Comparison of ENCODE assay signal across 21 cellular contexts in genomic region chr10:7563770-7564169, GRCh38.
DNase-seq lines count a peak whose midpoint lies in the region; ATAC-seq and TF ChIP-seq lines count a peak whose summit lies in the region.
"Had no signal": no experiment of that assay in that cellular context is flagged by ENCODE, and none has a peak within 500 bp of the region (broad histone marks: within the 10 kb centered on the region; RNA-seq: fewer than 3 reads in every experiment).

No MANE protein-coding gene starts in this region.

- H3K9me3 Mint-ChIP-seq in activated naive CD4-positive, alpha-beta T cell treated with anti-CD3 and anti-CD28 coated beads, Interleukin-2, amount 10 ng/mL, durations not matched to agents 7 days and 5 days: no peaks in the 10 kb centered on the region
- no peaks in the 10 kb centered on the region for H3K9me3 Mint-ChIP-seq in T-helper 2 cell treated with Interferon-gamma antibody and Interleukin-4, amounts not matched to agents 5 μg/mL and 100 μg/mL, for 36 hours
- H3K9me3 Mint-ChIP-seq: IgD-negative memory B cell had no signal

- H3K9me2 ChIP-seq in hepatocyte (replicated peaks; ENCODE audit: insufficient read depth): no peaks in the 10 kb centered on the region

- H3K9me3 ChIP-seq in right cardiac atrium (ENCODE audit: control insufficient read depth, low read length): no peaks in the 10 kb centered on the region
- H3K9me3 ChIP-seq in hepatocyte (ENCODE audit: low read depth): no peaks in the 10 kb centered on the region

- CTCF ChIA-PET in activated naive CD4-positive, alpha-beta T cell treated with anti-CD3 and anti-CD28 coated beads, Interleukin-2, amount 10 ng/mL, durations not matched to agents 7 days and 5 days (lab: Charles Lee): interaction anchor here (0.6 kb wide), 1 partner anchor 93 kb away, joined by 3 read pairs; no protein-coding TSS in a partner anchor

- no peaks in the 10 kb centered on the region for H3K36me3 ChIP-seq in hepatocyte (replicated peaks; ENCODE audit: insufficient read depth, low read depth)

- no peak overlapping the region for H3K4me2 ChIP-seq in hepatocyte

- 34% methylated on average over 14 of the region's 14 CpGs for WGBS in right cardiac atrium
- WGBS in hepatocyte (ENCODE audit: low lambda C conversion rate, missing lambda C conversion rate): 69% methylated on average over 14 of the region's 14 CpGs

- H3K36me3 Mint-ChIP-seq in activated naive CD4-positive, alpha-beta T cell treated with anti-CD3 and anti-CD28 coated beads, Interleukin-2, amount 10 ng/mL, durations not matched to agents 7 days and 5 days: no peaks in the 10 kb centered on the region
- H3K36me3 Mint-ChIP-seq in T-helper 2 cell treated with Interferon-gamma antibody and Interleukin-4, amounts not matched to agents 5 μg/mL and 100 μg/mL, for 36 hours (ENCODE audit: low read depth): no peaks in the 10 kb centered on the region
- H3K36me3 Mint-ChIP-seq: CD14-positive monocyte had no signal

- ATAC-seq in right cardiac atrium (no peak), Right ventricle myocardium superior (ENCODE audit: poor library complexity) (no peak), HG03439 (IDR thresholded peaks at IDR 0.05; ENCODE audit: unreplicated experiment) (no peak), HG03378 (IDR thresholded peaks at IDR 0.05; ENCODE audit: unreplicated experiment) (no peak)

- DNase-seq in right cardiac atrium: peak in 2 of 3 donors; percentile 54 to 63
- DNase-seq in Right ventricle myocardium superior: no peak
- no peak for DNase-seq in hepatocyte (ENCODE audit: low spot score)
- peak; percentile 46 for DNase-seq in pons (ENCODE audit: low spot score)
- DNase-seq in activated naive CD4-positive, alpha-beta T cell treated with anti-CD3 and anti-CD28 coated beads, Interleukin-2, amount 10 ng/mL, durations not matched to agents 7 days and 5 days: no peak
- no peak for DNase-seq in T-helper 2 cell treated with Interferon-gamma antibody and Interleukin-4, amounts not matched to agents 5 μg/mL and 100 μg/mL, for 36 hours (ENCODE audit: low spot score)
- DNase-seq: activated CD4-positive, alpha-beta T cell treated with anti-CD3 and anti-CD28 coated beads, Interleukin-2, amount 50 U/mL, for 1 hour; activated CD8-positive, alpha-beta memory T cell treated with anti-CD3 and anti-CD28 coated beads, Interleukin-2, amount 50 U/mL, for 48 hours; activated gamma-delta T cell; amniotic stem cell; kidney glomerular epithelial cell; MM.1S; NCI-H1930; NCI-H510A; occipital lobe; stimulated activated CD4-positive, alpha-beta T cell treated with anti-CD3 and anti-CD28 coated beads, Interleukin-4, amount 100 ng/mL, for 4 hours had no signal

- TF ChIP-seq CTCF in hepatocyte (IDR thresholded peaks at IDR 0.05; ENCODE audit: poor library complexity): no peak

- no peaks in the 10 kb centered on the region for H3K27me3 ChIP-seq in right cardiac atrium (ENCODE audit: control insufficient read depth, insufficient read depth)
- no peaks in the 10 kb centered on the region for H3K27me3 ChIP-seq in hepatocyte

- H4K20me1 ChIP-seq in hepatocyte (ENCODE audit: insufficient read depth, poor library complexity, severe bottlenecking): no peaks in the 10 kb centered on the region

- no peaks in the 10 kb centered on the region for H3K4me1 Mint-ChIP-seq in activated naive CD4-positive, alpha-beta T cell treated with anti-CD3 and anti-CD28 coated beads, Interleukin-2, amount 10 ng/mL, durations not matched to agents 7 days and 5 days
- H3K4me1 Mint-ChIP-seq in T-helper 2 cell treated with Interferon-gamma antibody and Interleukin-4, amounts not matched to agents 5 μg/mL and 100 μg/mL, for 36 hours (ENCODE audit: low read depth): no peaks in the 10 kb centered on the region
- H3K4me1 Mint-ChIP-seq: CD14-positive monocyte, IgD-negative memory B cell had no signal

- H3K27ac ChIP-seq in right cardiac atrium (ENCODE audit: low read length) (no peak overlapping the region), hepatocyte (peak overlapping the region; percentile 53)

- H3K4me3 Mint-ChIP-seq in activated naive CD4-positive, alpha-beta T cell treated with anti-CD3 and anti-CD28 coated beads, Interleukin-2, amount 10 ng/mL, durations not matched to agents 7 days and 5 days: no peak overlapping the region
- H3K4me3 Mint-ChIP-seq in T-helper 2 cell treated with Interferon-gamma antibody and Interleukin-4, amounts not matched to agents 5 μg/mL and 100 μg/mL, for 36 hours: no peak overlapping the region
- H3K4me3 Mint-ChIP-seq: CD14-positive monocyte, IgD-negative memory B cell had no signal

- no peak overlapping the region for H3K27ac Mint-ChIP-seq in activated naive CD4-positive, alpha-beta T cell treated with anti-CD3 and anti-CD28 coated beads, Interleukin-2, amount 10 ng/mL, durations not matched to agents 7 days and 5 days
- no peak overlapping the region for H3K27ac Mint-ChIP-seq in T-helper 2 cell treated with Interferon-gamma antibody and Interleukin-4, amounts not matched to agents 5 μg/mL and 100 μg/mL, for 36 hours
- H3K27ac Mint-ChIP-seq: IgD-negative memory B cell had no signal

- peaks cover 17% of the 10 kb centered on the region for H3K4me1 ChIP-seq in right cardiac atrium (ENCODE audit: control insufficient read depth, insufficient read depth, low read length)
- H3K4me1 ChIP-seq in hepatocyte (ENCODE audit: insufficient read depth): peaks cover 17% of the 10 kb centered on the region

- peaks cover 11% of the 10 kb centered on the region for H3K27me3 Mint-ChIP-seq in activated naive CD4-positive, alpha-beta T cell treated with anti-CD3 and anti-CD28 coated beads, Interleukin-2, amount 10 ng/mL, durations not matched to agents 7 days and 5 days
- H3K27me3 Mint-ChIP-seq in T-helper 2 cell treated with Interferon-gamma antibody and Interleukin-4, amounts not matched to agents 5 μg/mL and 100 μg/mL, for 36 hours (ENCODE audit: low read depth): no peaks in the 10 kb centered on the region

- no peak overlapping the region for H2AFZ ChIP-seq in hepatocyte

- H3K4me3 ChIP-seq in right cardiac atrium (ENCODE audit: low read length) (no peak overlapping the region), hepatocyte (no peak overlapping the region)
- H3K4me3 ChIP-seq: skin epidermis had no signal

- H3K79me2 ChIP-seq in hepatocyte: no peaks in the 10 kb centered on the region

- intact Hi-C loops in right cardiac atrium (cut with DNase I): no loop called here
- intact Hi-C loops in Right ventricle myocardium superior (cut with DNase I): no loop called here

Comparison
In these comparisons a context has a peak if more than half of its experiments do, and no peak if none do; other contexts are left out.
1. DNase-seq: peak in right cardiac atrium (2 of 3) and pons (single experiment); none in Right ventricle myocardium superior (single experiment), hepatocyte (single experiment), activated naive CD4-positive, alpha-beta T cell treated with anti-CD3 and anti-CD28 coated beads, Interleukin-2, amount 10 ng/mL, durations not matched to agents 7 days and 5 days (single experiment) and T-helper 2 cell treated with Interferon-gamma antibody and Interleukin-4, amounts not matched to agents 5 μg/mL and 100 μg/mL, for 36 hours (single experiment).